In the genomic region with DNA sequence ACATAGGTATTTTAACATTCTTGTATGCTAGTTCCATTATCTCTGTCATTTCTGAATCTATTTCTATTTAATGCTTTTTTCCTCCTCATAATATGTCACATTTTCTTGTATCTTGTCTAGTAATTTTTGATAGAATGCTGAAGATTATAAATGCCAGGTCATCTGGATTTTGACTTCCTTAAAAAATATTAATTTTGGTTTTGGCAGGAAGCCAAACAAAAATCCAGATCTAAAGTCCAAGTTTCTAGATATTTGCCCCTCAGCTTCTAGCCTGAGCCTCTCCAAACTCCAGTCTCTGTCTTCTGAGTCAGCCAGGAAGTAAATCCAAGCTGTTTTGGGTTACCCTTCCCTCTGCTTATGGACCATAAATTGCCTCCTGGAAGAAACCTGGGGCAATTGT, we compare ENCODE assay signal across 29 cellular contexts.
"Had no signal": no experiment of that assay in that cellular context is flagged by ENCODE, and none has a peak within 500 bp of the region (broad histone marks: within the 10 kb centered on the region; RNA-seq: fewer than 3 reads in every experiment).

No MANE protein-coding gene starts in this region.

- H3K36me3 ChIP-seq: colonic mucosa, esophagus muscularis mucosa, esophagus squamous epithelium, gastrocnemius medialis, gastroesophageal sphincter, heart left ventricle, heart right ventricle had no signal

- H3K27ac ChIP-seq: colonic mucosa, coronary artery, dorsolateral prefrontal cortex, epithelial cell of prostate, esophagus muscularis mucosa, esophagus squamous epithelium, foreskin keratinocyte, gastrocnemius medialis, gastroesophageal sphincter, heart left ventricle, heart right ventricle, hepatocyte had no signal

- FAIRE-seq: colon, endometrium, endothelial cell of umbilical vein, frontal cortex had no signal

- H3K9me3 ChIP-seq: colonic mucosa had no signal

- H3K4me1 ChIP-seq: colonic mucosa, esophagus muscularis mucosa, esophagus squamous epithelium, foreskin keratinocyte, gastrocnemius medialis, gastroesophageal sphincter, heart left ventricle, heart right ventricle had no signal

- H3K4me3 ChIP-seq: colonic mucosa, coronary artery, dorsolateral prefrontal cortex, esophagus muscularis mucosa, esophagus squamous epithelium, gastrocnemius medialis, gastroesophageal sphincter, heart left ventricle, heart right ventricle, hepatocyte had no signal

- H3K27me3 ChIP-seq: colonic mucosa, dorsolateral prefrontal cortex, esophagus muscularis mucosa, esophagus squamous epithelium, foreskin keratinocyte, gastrocnemius medialis, gastroesophageal sphincter, heart left ventricle, heart right ventricle, hepatocyte had no signal

- H2AFZ ChIP-seq: hepatocyte had no signal

- H3K79me2 ChIP-seq: hepatocyte had no signal

- DNase-seq: colonic mucosa; cortex of kidney; dermis blood vessel endothelial cell; dorsolateral prefrontal cortex; effector CD4-positive, alpha-beta T cell; effector CD8-positive, alpha-beta T cell; effector memory CD4-positive, alpha-beta T cell; effector memory CD8-positive, alpha-beta T cell; endodermal cell; erythroblast; esophagus squamous epithelium; foreskin fibroblast; foreskin keratinocyte; foreskin melanocyte; gastrocnemius medialis; glutamatergic neuron; head of caudate nucleus; heart left ventricle; heart right ventricle had no signal

- H3K4me2 ChIP-seq: hepatocyte had no signal

- ATAC-seq: effector memory CD8-positive, alpha-beta T cell; esophagus mucosa; foreskin keratinocyte; gastrocnemius medialis; gastroesophageal sphincter; heart left ventricle; heart right ventricle had no signal
